8 cellular contexts compared by ENCODE assay signal in genomic region chr5:77209495-77210090, GRCh38. TPM values are rescaled to one million over a fixed set of nuclear protein-coding genes. Genes with fewer than 3 reads are reported as not detected.
A peak's percentile ranks its signal among the peaks of the same experiment; 100 is the strongest.
DNase-seq lines count a peak whose midpoint lies in the region; ATAC-seq and TF ChIP-seq lines count a peak whose summit lies in the region.

No MANE protein-coding gene starts in this region.

- H3K4me3 Mint-ChIP-seq in brain (peak overlapping the region; percentile 83 to 93 (median 84)), natural killer cell (peak overlapping the region; percentile 64)

- H3K4me1 ChIP-seq in left ventricle myocardium inferior, result peaks cover 12% of the 10 kb centered on the region
- H3K4me1 ChIP-seq in uterus, result peaks cover 0 to 11% of the 10 kb centered on the region in 2 donors

- H3K9me3 Mint-ChIP-seq in brain (peaks cover 0 to 3% (median 0%) of the 10 kb centered on the region in 5 experiments), natural killer cell (no peaks in the 10 kb centered on the region)

- H3K36me3 Mint-ChIP-seq in brain, result no peaks in the 10 kb centered on the region
- no peaks in the 10 kb centered on the region for H3K36me3 Mint-ChIP-seq in natural killer cell

- H3K27me3 ChIP-seq in left ventricle myocardium inferior (ENCODE audit: low read depth) (peaks cover 61% of the 10 kb centered on the region), uterus (no peaks in the 10 kb centered on the region)

- H3K36me3 ChIP-seq in left ventricle myocardium inferior (no peaks in the 10 kb centered on the region), uterus (no peaks in the 10 kb centered on the region)

- intact Hi-C loops in left ventricle myocardium inferior (cut with micrococcal nuclease) (no loop called here), Right ventricle myocardium superior (cut with DNase I) (no loop called here), natural killer cell (cut with micrococcal nuclease) (no loop called here), uterus (cut with DNase I; ENCODE audit: low total_unique reads) (no loop called here)

- TF ChIP-seq POLR2A in uterus (IDR thresholded peaks at IDR 0.05), result no peak

- H3K4me1 Mint-ChIP-seq in brain (peaks cover 21% of the 10 kb centered on the region), natural killer cell (peaks cover 0 to 14% of the 10 kb centered on the region in 2 donors)

- TF ChIP-seq CTCF in left ventricle myocardium inferior (IDR thresholded peaks at IDR 0.05; ENCODE audit: borderline replicate concordance), result no peak
- TF ChIP-seq CTCF in brain (conservative IDR thresholded peaks at IDR 0.05), result no peak
- TF ChIP-seq CTCF in natural killer cell (IDR thresholded peaks at IDR 0.05), result no peak
- no peak for TF ChIP-seq CTCF in uterus (IDR thresholded peaks at IDR 0.05)

- H3K27me3 Mint-ChIP-seq in brain (peaks cover 49% of the 10 kb centered on the region), natural killer cell (ENCODE audit: low read depth in 2 of 2) (peaks cover 44 to 74% of the 10 kb centered on the region in 2 donors)

- no peak for DNase-seq in left ventricle myocardium inferior
- DNase-seq in Right ventricle myocardium superior, result no peak
- DNase-seq in natural killer cell, result no peak
- no peak for DNase-seq in uterus
- no peak for DNase-seq in SW 1271 (lab: John Stamatoyannopoulos, UW)
- no peak for DNase-seq in NCI-H1436 (lab: John Stamatoyannopoulos, UW)

- no peak for ATAC-seq in Right ventricle myocardium superior (ENCODE audit: poor library complexity)
- ATAC-seq in natural killer cell, result no peak
- no peak for ATAC-seq in HG02798 (IDR thresholded peaks at IDR 0.05; ENCODE audit: poor library complexity, unreplicated experiment)

- no peaks in the 10 kb centered on the region for H3K9me3 ChIP-seq in left ventricle myocardium inferior (replicated peaks)
- no peaks in the 10 kb centered on the region for H3K9me3 ChIP-seq in uterus

- H3K27ac ChIP-seq in left ventricle myocardium inferior (replicated peaks), result no peak overlapping the region
- peak overlapping the region; percentile 67 to 83 for H3K27ac ChIP-seq in uterus

- H3K4me3 ChIP-seq in left ventricle myocardium inferior (peak overlapping the region; percentile 67), uterus (peak overlapping the region; percentile 41 to 76)

- H3K27ac Mint-ChIP-seq in brain (peak overlapping the region in 4 of 5 experiments; percentile 10 to 65 (median 36)), natural killer cell (no peak overlapping the region)

RNA-seq across cellular contexts. Expression of gene PDE8B, which starts 0.9 kb away (rescaled TPM):
- 5.9 TPM for total RNA-seq in left ventricle myocardium inferior
- total RNA-seq in Right ventricle myocardium superior, result 0.62 TPM
- polyA plus RNA-seq in brain (ENCODE audit: insufficient read depth, low read depth, low replicate concordance), result 5.9 TPM
- under 1 TPM in 2 of 3 donors, not detected in 1; 0.23 to 0.82 TPM for total RNA-seq in natural killer cell
- total RNA-seq in uterus, result 10 to 100 TPM; 13.0 to 54.4 (median 27.3) TPM

Comparison
In these comparisons a context has a peak if more than half of its experiments do, and no peak if none do; other contexts are left out.
1. H3K27ac Mint-ChIP-seq: peak in brain (4 of 5); none in natural killer cell (0 of 2).